ENCODE assay signal across 8 cellular contexts in the genomic region with DNA sequence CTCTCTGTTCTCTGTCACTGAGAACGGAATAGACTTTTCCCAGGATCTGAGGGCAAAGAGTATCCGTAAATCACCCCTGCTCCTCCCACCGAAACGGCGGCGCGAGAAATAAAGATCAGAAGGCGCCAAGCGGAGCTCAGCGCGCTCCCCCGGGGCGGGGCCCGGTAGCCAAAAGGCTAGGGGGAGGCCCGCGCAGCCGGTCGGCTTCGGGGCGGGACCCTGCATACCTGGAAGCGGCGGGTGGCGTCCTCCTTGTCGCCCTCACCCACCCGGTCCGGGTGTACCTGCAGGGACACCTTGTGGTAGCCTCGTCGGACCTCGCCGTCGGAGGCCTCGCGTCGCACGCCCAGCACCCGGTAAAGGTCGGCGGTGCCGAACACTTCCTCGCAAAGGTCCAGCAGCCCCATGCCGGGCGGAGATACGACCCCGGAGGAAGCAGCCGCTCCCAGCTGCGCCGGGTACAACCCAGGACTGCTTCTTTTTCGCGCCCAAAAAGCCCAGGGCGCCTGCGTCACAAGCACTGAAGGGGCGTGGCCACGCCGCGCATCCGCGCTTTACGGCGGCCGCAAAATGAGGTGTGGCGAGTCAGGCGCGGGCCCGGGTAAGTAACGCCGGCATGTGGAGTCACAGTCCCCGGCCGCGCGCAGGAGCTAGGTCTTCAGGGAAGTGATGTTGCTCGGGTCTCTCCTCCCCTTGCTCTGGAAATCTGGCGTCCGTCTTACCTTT. TPM values are rescaled to one million over a fixed set of nuclear protein-coding genes. Genes with fewer than 3 reads are reported as not detected.
A peak's percentile ranks its signal among the peaks of the same experiment; 100 is the strongest.
DNase-seq lines count a peak whose midpoint lies in the region; ATAC-seq and TF ChIP-seq lines count a peak whose summit lies in the region.

A gene with protein sequence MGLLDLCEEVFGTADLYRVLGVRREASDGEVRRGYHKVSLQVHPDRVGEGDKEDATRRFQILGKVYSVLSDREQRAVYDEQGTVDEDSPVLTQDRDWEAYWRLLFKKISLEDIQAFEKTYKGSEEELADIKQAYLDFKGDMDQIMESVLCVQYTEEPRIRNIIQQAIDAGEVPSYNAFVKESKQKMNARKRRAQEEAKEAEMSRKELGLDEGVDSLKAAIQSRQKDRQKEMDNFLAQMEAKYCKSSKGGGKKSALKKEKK (minus strand): TSS at position 473 of the 726 bp plus-strand sequence. CDS start 66 bp downstream, at position 407.

- DNase-seq in Calu3: peak; percentile 99
- peak; percentile 89 for DNase-seq in NT2/D1 (ENCODE audit: low read depth, low spot score)
- DNase-seq in activated CD8-positive, alpha-beta memory T cell treated with anti-CD3 and anti-CD28 coated beads, Interleukin-2, amount 50 U/mL, for 24 hours (ENCODE audit: extremely low read depth): peak; percentile 88
- peak; percentile 99 for DNase-seq in endothelial cell (ENCODE audit: low spot score)
- DNase-seq in midbrain (lab: John Stamatoyannopoulos, UW): peak; percentile 90
- peak; percentile 95 to 97 for DNase-seq in stimulated activated CD8-positive, alpha-beta memory T cell treated with anti-CD3 and anti-CD28 coated beads, Interleukin-2, amount 100 ng/mL, for 1 hour (ENCODE audit: low read depth in 2 of 2)

- peak within 1 kb of the TSS; percentile 81 for H3K4me3 ChIP-seq in HUES48 (ENCODE audit: low read depth, low read length)
- peak within 1 kb of the TSS; percentile 87 for H3K4me3 ChIP-seq in NT2/D1 (ENCODE audit: insufficient read length, low read depth)

- peak within 1 kb of the TSS; percentile 94 for H3K27ac Mint-ChIP-seq in Calu3 (ENCODE audit: unreplicated experiment)
- H3K27ac Mint-ChIP-seq in endothelial cell (ENCODE audit: unreplicated experiment): peak within 1 kb of the TSS; percentile 88

- intact Hi-C loops in Calu3 (cut with micrococcal nuclease; ENCODE audit: unreplicated experiment): no loop called here

- H3K36me3 Mint-ChIP-seq in Calu3 (ENCODE audit: insufficient read depth, unreplicated experiment) (peaks cover 92% of the 10 kb centered on the region), endothelial cell (ENCODE audit: low read depth, unreplicated experiment) (peaks cover 24% of the 10 kb centered on the region)

- peaks cover 61% of the 10 kb centered on the region for H3K36me3 ChIP-seq in HUES48 (ENCODE audit: control insufficient read depth, insufficient read depth, low read length)
- H3K36me3 ChIP-seq in NT2/D1 (ENCODE audit: insufficient read depth, insufficient read length, low read length): peaks cover 82% of the 10 kb centered on the region

- BruUV-seq in Calu3 (replicated peaks; lab: Mats Ljungman, UMichigan): no TSS peak

- H3K4me1 ChIP-seq in HUES48 (ENCODE audit: control insufficient read depth, insufficient read depth, low read length) (peaks cover 13% of the 10 kb centered on the region; the same call in 1 of the 2 replicates), NT2/D1 (ENCODE audit: insufficient read depth, insufficient read length) (peaks cover 2% of the 10 kb centered on the region)

- CTCF ChIA-PET in Calu3 (lab: Charles Lee): interaction anchor here (0.6 to 1.5 kb wide), 3 partner anchors 13 to 317 kb away, joined by 3 to 4 read pairs (median 3); no protein-coding TSS in a partner anchor

- H3K9me3 ChIP-seq in HUES48 (ENCODE audit: control insufficient read depth, insufficient read depth, low read length) (no peaks in the 10 kb centered on the region), NT2/D1 (ENCODE audit: insufficient read depth, low read length) (no peaks in the 10 kb centered on the region)

- H3K27me3 ChIP-seq in HUES48 (ENCODE audit: control insufficient read depth, insufficient read depth, low read length): no peaks in the 10 kb centered on the region
- H3K27me3 ChIP-seq in NT2/D1 (ENCODE audit: insufficient read depth, insufficient read length): no peaks in the 10 kb centered on the region

- H3K27me3 Mint-ChIP-seq in Calu3 (ENCODE audit: unreplicated experiment) (no peaks in the 10 kb centered on the region), endothelial cell (ENCODE audit: unreplicated experiment) (peaks cover 5% of the 10 kb centered on the region)

- TF ChIP-seq CTCF in Calu3 (IDR thresholded peaks at IDR 0.05; ENCODE audit: unreplicated experiment) (no peak), endothelial cell (IDR thresholded peaks at IDR 0.05; ENCODE audit: unreplicated experiment) (no peak)

- peak within 1 kb of the TSS; percentile 96 for H3K9ac ChIP-seq in HUES48 (ENCODE audit: low read depth, low read length)
- peak within 1 kb of the TSS; percentile 95 for H3K9ac ChIP-seq in NT2/D1 (ENCODE audit: insufficient read length, low read depth)

- peak within 1 kb of the TSS; percentile 91 for H3K4me3 Mint-ChIP-seq in Calu3 (ENCODE audit: low read depth, unreplicated experiment)
- H3K4me3 Mint-ChIP-seq in endothelial cell (ENCODE audit: unreplicated experiment): peak within 1 kb of the TSS; percentile 95

- peak; percentile 83 for ATAC-seq in GM21390 (IDR thresholded peaks at IDR 0.05; ENCODE audit: unreplicated experiment)

- H3K9me3 Mint-ChIP-seq in Calu3 (ENCODE audit: low read depth, unreplicated experiment): no peaks in the 10 kb centered on the region
- no peaks in the 10 kb centered on the region for H3K9me3 Mint-ChIP-seq in endothelial cell (ENCODE audit: unreplicated experiment)

- H3K27ac ChIP-seq in HUES48 (ENCODE audit: low read depth, low read length): peak within 1 kb of the TSS; percentile 100

- peaks cover 43% of the 10 kb centered on the region for H3K4me1 Mint-ChIP-seq in Calu3 (ENCODE audit: low read depth, unreplicated experiment)
- H3K4me1 Mint-ChIP-seq in endothelial cell (ENCODE audit: unreplicated experiment): peaks cover 46% of the 10 kb centered on the region

RNA-seq across cellular contexts. Expression of the gene that starts here (rescaled TPM):
- 38.0 and 39.8 TPM in 2 replicates for total RNA-seq in Calu3 (2022)
- 24.5 TPM for total RNA-seq in endothelial cell (ENCODE audit: unreplicated experiment)

Comparison
In these comparisons a context has a peak if more than half of its experiments do, and no peak if none do; other contexts are left out.
1. Peak in every context shown above with its lines: DNase-seq, ATAC-seq, H3K4me3 ChIP-seq and H3K27ac ChIP-seq.